In genomic region chr6:146856296-146856695, GRCh38 we compare ENCODE assay signal across 13 cellular contexts.
A peak's percentile ranks its signal among the peaks of the same experiment; 100 is the strongest.
DNase-seq lines count a peak whose midpoint lies in the region; ATAC-seq and TF ChIP-seq lines count a peak whose summit lies in the region.
"Had no signal": no experiment of that assay in that cellular context is flagged by ENCODE, and none has a peak within 500 bp of the region (broad histone marks: within the 10 kb centered on the region; RNA-seq: fewer than 3 reads in every experiment).

No MANE protein-coding gene starts in this region.

- 93 to 97% methylated on average over 7 of the region's 7 CpGs for WGBS in heart right ventricle, 2 donors

- no peaks in the 10 kb centered on the region for H3K27me3 ChIP-seq in effector memory CD4-positive, alpha-beta T cell (replicated peaks; ENCODE audit: control insufficient read depth, insufficient read depth, low read length, poor library complexity, severe bottlenecking)
- H3K27me3 ChIP-seq in heart right ventricle: no peaks in the 10 kb centered on the region

- no peaks in the 10 kb centered on the region for H3K4me1 ChIP-seq in effector memory CD4-positive, alpha-beta T cell (ENCODE audit: control insufficient read depth, insufficient read depth, low read length, poor library complexity, severe bottlenecking)
- peaks cover 0 to 9% (median 0%) of the 10 kb centered on the region in 9 donors for H3K4me1 ChIP-seq in heart right ventricle

- intact Hi-C loops in heart right ventricle (cut with DNase I): loop anchor here in 9 of 10 donors (2.0 to 10.0 kb wide), 8 partner anchors 346 to 431 kb away; partner anchors contain the start of gene STXBP5 (in 4 of the 9)

- H3K9me3 ChIP-seq in effector memory CD4-positive, alpha-beta T cell (ENCODE audit: control insufficient read depth, low read length): no peaks in the 10 kb centered on the region
- H3K9me3 ChIP-seq in heart right ventricle: peaks cover 0 to 7% (median 0%) of the 10 kb centered on the region in 11 donors

- no peaks in the 10 kb centered on the region for H3K36me3 ChIP-seq in effector memory CD4-positive, alpha-beta T cell (ENCODE audit: control insufficient read depth, insufficient read depth, low read length)
- no peaks in the 10 kb centered on the region for H3K36me3 ChIP-seq in heart right ventricle

- DNase-seq in stimulated activated CD4-positive, alpha-beta T cell treated with anti-CD3 and anti-CD28 coated beads, Interleukin-2, amount 100 ng/mL, for 48 hours: peak; percentile 16 to 19
- no peak for DNase-seq in stimulated activated CD4-positive, alpha-beta T cell treated with anti-CD3 and anti-CD28 coated beads, Interleukin-4, amount 100 ng/mL, for 1 hour
- DNase-seq in effector memory CD4-positive, alpha-beta T cell: no peak
- DNase-seq in NOMO-1 treated with dmso at 0.1 percent for 144 hours (lab: John Stamatoyannopoulos, UW; ENCODE audit: unreplicated experiment) (no peak), heart right ventricle (no peak), GM03348 (ENCODE audit: low spot score) (no peak)
- DNase-seq: effector CD4-positive, alpha-beta T cell; H7; NCI-H2107; posterior cingulate gyrus had no signal

- no peak overlapping the region for H3K4me3 ChIP-seq in effector memory CD4-positive, alpha-beta T cell (ENCODE audit: insufficient read depth, low read depth, low read length, poor library complexity, severe bottlenecking)
- H3K4me3 ChIP-seq in heart right ventricle: no peak overlapping the region

- no peak overlapping the region for H3K27ac ChIP-seq in effector memory CD4-positive, alpha-beta T cell (ENCODE audit: insufficient read depth, low read length, poor library complexity, severe bottlenecking)
- H3K27ac ChIP-seq in heart right ventricle: no peak overlapping the region
- H3K27ac ChIP-seq: VCaP had no signal

- TF ChIP-seq CTCF in heart right ventricle (IDR thresholded peaks at IDR 0.05): no peak

- ATAC-seq in HG02571 (IDR thresholded peaks at IDR 0.05; ENCODE audit: unreplicated experiment): peak; percentile 55
- peak; percentile 61 for ATAC-seq in HG03469 (IDR thresholded peaks at IDR 0.05; ENCODE audit: unreplicated experiment)
- ATAC-seq in heart right ventricle: no peak

Comparison
In these comparisons a context has a peak if more than half of its experiments do, and no peak if none do; other contexts are left out.
1. DNase-seq: peak in stimulated activated CD4-positive, alpha-beta T cell treated with anti-CD3 and anti-CD28 coated beads, Interleukin-2, amount 100 ng/mL, for 48 hours (2 of 2); none in stimulated activated CD4-positive, alpha-beta T cell treated with anti-CD3 and anti-CD28 coated beads, Interleukin-4, amount 100 ng/mL, for 1 hour (single experiment), effector memory CD4-positive, alpha-beta T cell (0 of 3), NOMO-1 treated with dmso at 0.1 percent for 144 hours (single experiment), heart right ventricle (0 of 2) and GM03348 (single experiment).
2. ATAC-seq: peak in HG02571 (single experiment) and HG03469 (single experiment); none in heart right ventricle (0 of 8).